In genomic region chr3:150515210-150515609, GRCh38 we compare ENCODE assay signal across 9 cellular contexts.
"Had no signal": no experiment of that assay in that cellular context is flagged by ENCODE, and none has a peak within 500 bp of the region (broad histone marks: within the 10 kb centered on the region; RNA-seq: fewer than 3 reads in every experiment).

No MANE protein-coding gene starts in this region.

- DNase-seq: activated CD4-positive, alpha-beta T cell treated with anti-CD3 and anti-CD28 coated beads, Interleukin-2, amount 50 U/mL, for 48 hours; activated naive CD8-positive, alpha-beta T cell treated with anti-CD3 and anti-CD28 coated beads, Interleukin-2, amount 10 ng/mL, durations not matched to agents 7 days and 5 days; activated T-cell treated with anti-CD3 and anti-CD28 coated beads, Interleukin-2, amount 50 U/mL, for 72 hours; anterior cingulate cortex; dorsolateral prefrontal cortex had no signal

- H3K4me2 ChIP-seq: smooth muscle cell had no signal

- ATAC-seq: activated CD4-positive, CD25-positive, alpha-beta regulatory T cell treated with anti-CD3 and anti-CD28 coated beads, Interleukin-2, amount 50 U/mL, for 24 hours; activated T-cell treated with anti-CD3 and anti-CD28 coated beads, Interleukin-2, amount 50 U/mL, for 72 hours; stimulated activated effector memory CD8-positive, alpha-beta T cell treated with anti-CD3 and anti-CD28 coated beads, Interleukin-12 subunit alpha, Interleukin-12 subunit beta, amount 100 ng/mL, for 72 hours had no signal

- H3K4me3 ChIP-seq: dorsolateral prefrontal cortex, right atrium auricular region, smooth muscle cell had no signal

- H3K27ac ChIP-seq: dorsolateral prefrontal cortex, right atrium auricular region had no signal

- H3K4me1 ChIP-seq: right atrium auricular region had no signal

- H3K27me3 ChIP-seq: dorsolateral prefrontal cortex, right atrium auricular region had no signal

- H3K9me3 ChIP-seq: right atrium auricular region had no signal

- H3K36me3 ChIP-seq: right atrium auricular region had no signal
